ENCODE assay signal across 1 cellular context in the genomic region with DNA sequence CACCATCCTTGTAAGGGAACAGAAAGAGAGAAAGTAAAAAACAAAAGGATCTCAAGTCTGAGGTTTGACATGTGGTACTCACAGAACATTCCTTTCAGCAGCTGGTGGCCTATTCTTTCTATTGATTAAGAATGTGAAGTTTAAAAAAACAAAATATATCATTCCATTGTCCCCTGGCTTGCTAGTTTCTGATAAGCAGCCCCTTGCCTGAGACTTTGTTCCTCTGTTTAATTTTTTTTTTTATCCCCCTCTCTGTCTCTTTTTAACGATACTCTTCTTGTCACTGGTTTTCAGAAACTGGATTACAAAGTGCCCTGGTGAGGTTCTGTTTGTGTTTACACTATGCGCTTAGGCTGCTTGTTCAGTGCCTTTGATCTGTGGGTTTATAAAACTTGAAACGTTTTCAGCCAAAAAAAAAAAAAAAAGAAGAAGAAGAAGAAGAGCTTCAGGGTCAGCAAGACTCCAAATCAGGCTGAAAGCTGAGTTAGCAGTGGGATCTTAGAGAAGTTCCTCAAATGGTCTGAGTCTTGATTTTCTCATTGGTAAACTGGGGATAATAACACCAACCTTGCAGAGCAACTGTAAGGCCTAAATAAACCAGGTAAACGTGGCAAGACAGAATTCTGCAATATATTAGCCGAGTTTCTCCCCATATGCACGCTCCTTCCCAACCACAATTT.
TF ChIP-seq lines count a peak whose summit lies in the region.

No MANE protein-coding gene starts in this region.

TF ChIP-seq in HepG2, 621 proteins besides CTCF, POLR2A, EP300 and RAD21 (continued from another document and continues in another):
- TF ChIP-seq HMG20A (CRISPR knock-in tag; IDR thresholded peaks at IDR 0.05; ENCODE audit: borderline replicate concordance), result peak; percentile 84; the same call in 1 of the 2 replicates
- TF ChIP-seq ZNF367 (CRISPR knock-in tag; IDR thresholded peaks at IDR 0.05; ENCODE audit: borderline replicate concordance), result no peak
- no peak for TF ChIP-seq AKAP8 (CRISPR knock-in tag; IDR thresholded peaks at IDR 0.05)
- TF ChIP-seq ZNF253 (CRISPR knock-in tag; IDR thresholded peaks at IDR 0.05; ENCODE audit: borderline replicate concordance), result no peak
- no peak for TF ChIP-seq HOXA3 (CRISPR knock-in tag; IDR thresholded peaks at IDR 0.05)
- no peak for TF ChIP-seq PITX1 (CRISPR knock-in tag; IDR thresholded peaks at IDR 0.05)
- TF ChIP-seq KDM5A (IDR thresholded peaks at IDR 0.05; ENCODE audit: borderline replicate concordance, low read length), result no peak
- TF ChIP-seq, protein P1, sequence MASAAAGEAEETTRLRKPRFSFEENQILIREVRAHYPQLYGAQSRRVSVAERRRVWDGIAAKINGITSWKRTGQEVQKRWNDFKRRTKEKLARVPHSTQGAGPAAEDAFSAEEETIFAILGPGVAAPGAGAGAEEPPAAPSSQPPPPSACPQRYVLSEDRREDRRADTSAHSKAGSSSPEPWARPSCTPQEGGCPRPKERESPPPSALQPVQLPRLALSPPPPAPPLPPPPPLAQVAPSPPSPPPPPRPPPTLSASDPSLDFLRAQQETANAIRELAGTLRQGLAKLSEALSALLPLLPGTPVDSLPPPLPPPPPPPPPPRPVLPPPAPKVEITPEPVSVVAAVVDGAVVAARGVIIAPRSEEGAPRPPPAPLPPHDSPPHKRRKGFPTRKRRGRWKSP (CRISPR knock-in tag; IDR thresholded peaks at IDR 0.05), result 0 out of 2 replicates have a peak, but pooled peaks have one; percentile 20
- TF ChIP-seq ZNF512B (CRISPR knock-in tag; IDR thresholded peaks at IDR 0.05; ENCODE audit: borderline replicate concordance), result no peak
- no peak for TF ChIP-seq ZC3H13 (CRISPR knock-in tag; IDR thresholded peaks at IDR 0.05)
- no peak for TF ChIP-seq RXRA (CRISPR knock-in tag; IDR thresholded peaks at IDR 0.05)
- no peak for TF ChIP-seq CC2D1A (CRISPR knock-in tag; IDR thresholded peaks at IDR 0.05)
- peak; percentile 93 for TF ChIP-seq TCF7 (IDR thresholded peaks at IDR 0.05; ENCODE audit: low read depth)
- no peak for TF ChIP-seq ZNF615 (CRISPR knock-in tag; IDR thresholded peaks at IDR 0.05; ENCODE audit: borderline replicate concordance)
- TF ChIP-seq ZNF652 (CRISPR knock-in tag; IDR thresholded peaks at IDR 0.05; ENCODE audit: borderline replicate concordance, low read depth), result no peak
- TF ChIP-seq, protein P2, sequence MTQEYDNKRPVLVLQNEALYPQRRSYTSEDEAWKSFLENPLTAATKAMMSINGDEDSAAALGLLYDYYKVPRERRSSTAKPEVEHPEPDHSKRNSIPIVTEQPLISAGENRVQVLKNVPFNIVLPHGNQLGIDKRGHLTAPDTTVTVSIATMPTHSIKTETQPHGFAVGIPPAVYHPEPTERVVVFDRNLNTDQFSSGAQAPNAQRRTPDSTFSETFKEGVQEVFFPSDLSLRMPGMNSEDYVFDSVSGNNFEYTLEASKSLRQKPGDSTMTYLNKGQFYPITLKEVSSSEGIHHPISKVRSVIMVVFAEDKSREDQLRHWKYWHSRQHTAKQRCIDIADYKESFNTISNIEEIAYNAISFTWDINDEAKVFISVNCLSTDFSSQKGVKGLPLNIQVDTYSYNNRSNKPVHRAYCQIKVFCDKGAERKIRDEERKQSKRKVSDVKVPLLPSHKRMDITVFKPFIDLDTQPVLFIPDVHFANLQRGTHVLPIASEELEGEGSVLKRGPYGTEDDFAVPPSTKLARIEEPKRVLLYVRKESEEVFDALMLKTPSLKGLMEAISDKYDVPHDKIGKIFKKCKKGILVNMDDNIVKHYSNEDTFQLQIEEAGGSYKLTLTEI (CRISPR knock-in tag; conservative IDR thresholded peaks at IDR 0.05), result no peak
- TF ChIP-seq RFX1 (IDR thresholded peaks at IDR 0.05), result no peak
- TF ChIP-seq SUZ12 (IDR thresholded peaks at IDR 0.05; ENCODE audit: low read depth, low read length), result no peak
- no peak for TF ChIP-seq PAWR (CRISPR knock-in tag; IDR thresholded peaks at IDR 0.05; ENCODE audit: borderline replicate concordance)
- no peak for TF ChIP-seq FLYWCH1 (CRISPR knock-in tag; IDR thresholded peaks at IDR 0.05)
- TF ChIP-seq ETV5 (CRISPR knock-in tag; IDR thresholded peaks at IDR 0.05; ENCODE audit: borderline replicate concordance), result no peak
- no peak for TF ChIP-seq CHD2 (IDR thresholded peaks at IDR 0.05; ENCODE audit: low read depth, low read length)
- TF ChIP-seq ZNF557 (CRISPR knock-in tag; IDR thresholded peaks at IDR 0.05), result no peak
- TF ChIP-seq, protein P3, sequence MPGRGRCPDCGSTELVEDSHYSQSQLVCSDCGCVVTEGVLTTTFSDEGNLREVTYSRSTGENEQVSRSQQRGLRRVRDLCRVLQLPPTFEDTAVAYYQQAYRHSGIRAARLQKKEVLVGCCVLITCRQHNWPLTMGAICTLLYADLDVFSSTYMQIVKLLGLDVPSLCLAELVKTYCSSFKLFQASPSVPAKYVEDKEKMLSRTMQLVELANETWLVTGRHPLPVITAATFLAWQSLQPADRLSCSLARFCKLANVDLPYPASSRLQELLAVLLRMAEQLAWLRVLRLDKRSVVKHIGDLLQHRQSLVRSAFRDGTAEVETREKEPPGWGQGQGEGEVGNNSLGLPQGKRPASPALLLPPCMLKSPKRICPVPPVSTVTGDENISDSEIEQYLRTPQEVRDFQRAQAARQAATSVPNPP (CRISPR knock-in tag; IDR thresholded peaks at IDR 0.05), result no peak
- TF ChIP-seq TEAD2 (CRISPR knock-in tag; IDR thresholded peaks at IDR 0.05), result no peak
- no peak for TF ChIP-seq ATM (IDR thresholded peaks at IDR 0.05; ENCODE audit: borderline replicate concordance)
- TF ChIP-seq ZFP62 (CRISPR knock-in tag; IDR thresholded peaks at IDR 0.05), result no peak
- TF ChIP-seq ZFP82 (CRISPR knock-in tag; IDR thresholded peaks at IDR 0.05; ENCODE audit: borderline replicate concordance), result no peak
- TF ChIP-seq HDAC6 (IDR thresholded peaks at IDR 0.05; ENCODE audit: low read depth, low read length), result no peak
- no peak for TF ChIP-seq ZFY (CRISPR knock-in tag; IDR thresholded peaks at IDR 0.05)
- no peak for TF ChIP-seq ZNF75D (CRISPR knock-in tag; IDR thresholded peaks at IDR 0.05; ENCODE audit: borderline replicate concordance)
- TF ChIP-seq, protein P4, sequence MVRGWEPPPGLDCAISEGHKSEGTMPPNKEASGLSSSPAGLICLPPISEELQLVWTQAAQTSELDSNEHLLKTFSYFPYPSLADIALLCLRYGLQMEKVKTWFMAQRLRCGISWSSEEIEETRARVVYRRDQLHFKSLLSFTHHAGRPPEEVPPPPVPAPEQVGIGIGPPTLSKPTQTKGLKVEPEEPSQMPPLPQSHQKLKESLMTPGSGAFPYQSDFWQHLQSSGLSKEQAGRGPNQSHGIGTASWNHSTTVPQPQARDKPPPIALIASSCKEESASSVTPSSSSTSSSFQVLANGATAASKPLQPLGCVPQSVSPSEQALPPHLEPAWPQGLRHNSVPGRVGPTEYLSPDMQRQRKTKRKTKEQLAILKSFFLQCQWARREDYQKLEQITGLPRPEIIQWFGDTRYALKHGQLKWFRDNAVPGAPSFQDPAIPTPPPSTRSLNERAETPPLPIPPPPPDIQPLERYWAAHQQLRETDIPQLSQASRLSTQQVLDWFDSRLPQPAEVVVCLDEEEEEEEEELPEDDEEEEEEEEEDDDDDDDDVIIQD (CRISPR knock-in tag; IDR thresholded peaks at IDR 0.05; ENCODE audit: low read depth), result no peak
- TF ChIP-seq ZNF33A (CRISPR knock-in tag; IDR thresholded peaks at IDR 0.05; ENCODE audit: borderline replicate concordance), result no peak
- no peak for TF ChIP-seq PHB2 (IDR thresholded peaks at IDR 0.05; ENCODE audit: partially characterized antibody)
- TF ChIP-seq KAT2B (IDR thresholded peaks at IDR 0.05; ENCODE audit: borderline replicate concordance, low read depth, low read length), result no peak
- no peak for TF ChIP-seq RCOR2 (CRISPR knock-in tag; IDR thresholded peaks at IDR 0.05)
- no peak for TF ChIP-seq ZNF547 (CRISPR knock-in tag; IDR thresholded peaks at IDR 0.05)
- no peak for TF ChIP-seq TAF1 (CRISPR knock-in tag; IDR thresholded peaks at IDR 0.05)
- TF ChIP-seq FOXO1 (CRISPR knock-in tag; IDR thresholded peaks at IDR 0.05), result no peak
- no peak for TF ChIP-seq TP53 (CRISPR knock-in tag; conservative IDR thresholded peaks at IDR 0.05)
- peak; percentile 81 for TF ChIP-seq GATAD2A (CRISPR knock-in tag; IDR thresholded peaks at IDR 0.05)
- no peak for TF ChIP-seq ZNF572 (CRISPR knock-in tag; IDR thresholded peaks at IDR 0.05)
- TF ChIP-seq ATRX (CRISPR knock-in tag; IDR thresholded peaks at IDR 0.05; ENCODE audit: borderline replicate concordance), result no peak
- TF ChIP-seq, protein P5, sequence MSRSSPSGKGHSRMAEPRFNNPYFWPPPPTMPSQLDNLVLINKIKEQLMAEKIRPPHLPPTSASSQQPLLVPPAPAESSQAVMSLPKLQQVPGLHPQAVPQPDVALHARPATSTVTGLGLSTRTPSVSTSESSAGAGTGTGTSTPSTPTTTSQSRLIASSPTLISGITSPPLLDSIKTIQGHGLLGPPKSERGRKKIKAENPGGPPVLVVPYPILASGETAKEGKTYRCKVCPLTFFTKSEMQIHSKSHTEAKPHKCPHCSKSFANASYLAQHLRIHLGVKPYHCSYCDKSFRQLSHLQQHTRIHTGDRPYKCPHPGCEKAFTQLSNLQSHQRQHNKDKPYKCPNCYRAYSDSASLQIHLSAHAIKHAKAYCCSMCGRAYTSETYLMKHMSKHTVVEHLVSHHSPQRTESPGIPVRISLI (CRISPR knock-in tag; IDR thresholded peaks at IDR 0.05; ENCODE audit: borderline replicate concordance), result peak; percentile 94
- TF ChIP-seq SOX5 (CRISPR knock-in tag; IDR thresholded peaks at IDR 0.05; ENCODE audit: borderline replicate concordance), result peak; percentile 92; the same call in 1 of the 2 replicates
- TF ChIP-seq ARHGAP35 (CRISPR knock-in tag; IDR thresholded peaks at IDR 0.05; ENCODE audit: borderline replicate concordance), result no peak
- 0 out of 2 replicates have a peak, but pooled peaks have one; percentile 24 for TF ChIP-seq FOXP1 (IDR thresholded peaks at IDR 0.05)
- TF ChIP-seq FOXP1 (CRISPR knock-in tag; IDR thresholded peaks at IDR 0.05), result peak; percentile 83
- no peak for TF ChIP-seq ATF5 (CRISPR knock-in tag; IDR thresholded peaks at IDR 0.05; ENCODE audit: low read depth)
- no peak for TF ChIP-seq ZNF564 (CRISPR knock-in tag; IDR thresholded peaks at IDR 0.05)
- TF ChIP-seq, protein P6, sequence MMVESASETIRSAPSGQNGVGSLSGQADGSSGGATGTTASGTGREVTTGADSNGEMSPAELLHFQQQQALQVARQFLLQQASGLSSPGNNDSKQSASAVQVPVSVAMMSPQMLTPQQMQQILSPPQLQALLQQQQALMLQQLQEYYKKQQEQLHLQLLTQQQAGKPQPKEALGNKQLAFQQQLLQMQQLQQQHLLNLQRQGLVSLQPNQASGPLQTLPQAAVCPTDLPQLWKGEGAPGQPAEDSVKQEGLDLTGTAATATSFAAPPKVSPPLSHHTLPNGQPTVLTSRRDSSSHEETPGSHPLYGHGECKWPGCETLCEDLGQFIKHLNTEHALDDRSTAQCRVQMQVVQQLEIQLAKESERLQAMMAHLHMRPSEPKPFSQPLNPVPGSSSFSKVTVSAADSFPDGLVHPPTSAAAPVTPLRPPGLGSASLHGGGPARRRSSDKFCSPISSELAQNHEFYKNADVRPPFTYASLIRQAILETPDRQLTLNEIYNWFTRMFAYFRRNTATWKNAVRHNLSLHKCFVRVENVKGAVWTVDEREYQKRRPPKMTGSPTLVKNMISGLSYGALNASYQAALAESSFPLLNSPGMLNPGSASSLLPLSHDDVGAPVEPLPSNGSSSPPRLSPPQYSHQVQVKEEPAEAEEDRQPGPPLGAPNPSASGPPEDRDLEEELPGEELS (CRISPR knock-in tag; IDR thresholded peaks at IDR 0.05), result peak; percentile 80
- TF ChIP-seq, protein P7, sequence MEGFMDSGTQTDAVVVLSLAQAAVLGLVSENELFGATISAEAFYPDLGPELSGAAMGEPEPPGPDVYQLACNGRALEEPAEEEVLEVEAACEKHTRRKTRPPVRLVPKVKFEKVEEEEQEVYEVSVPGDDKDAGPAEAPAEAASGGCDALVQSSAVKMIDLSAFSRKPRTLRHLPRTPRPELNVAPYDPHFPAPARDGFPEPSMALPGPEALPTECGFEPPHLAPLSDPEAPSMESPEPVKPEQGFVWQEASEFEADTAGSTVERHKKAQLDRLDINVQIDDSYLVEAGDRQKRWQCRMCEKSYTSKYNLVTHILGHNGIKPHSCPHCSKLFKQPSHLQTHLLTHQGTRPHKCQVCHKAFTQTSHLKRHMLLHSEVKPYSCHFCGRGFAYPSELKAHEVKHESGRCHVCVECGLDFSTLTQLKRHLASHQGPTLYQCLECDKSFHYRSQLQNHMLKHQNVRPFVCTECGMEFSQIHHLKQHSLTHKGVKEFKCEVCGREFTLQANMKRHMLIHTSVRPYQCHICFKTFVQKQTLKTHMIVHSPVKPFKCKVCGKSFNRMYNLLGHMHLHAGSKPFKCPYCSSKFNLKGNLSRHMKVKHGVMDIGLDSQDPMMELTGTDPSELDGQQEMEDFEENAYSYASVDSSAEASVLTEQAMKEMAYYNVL (CRISPR knock-in tag; IDR thresholded peaks at IDR 0.05; ENCODE audit: borderline replicate concordance), result peak; percentile 89
